Comparison of ENCODE assay signal across 8 cellular contexts in genomic region chr6:26571592-26572296, GRCh38. TPM values are rescaled to one million over a fixed set of nuclear protein-coding genes. Genes with fewer than 3 reads are reported as not detected.
DNase-seq lines count a peak whose midpoint lies in the region; ATAC-seq and TF ChIP-seq lines count a peak whose summit lies in the region.

No MANE protein-coding gene starts in this region.

- TF ChIP-seq CTCF in upper lobe of right lung (IDR thresholded peaks at IDR 0.05): no peak

- peaks cover 16 to 45% (median 32%) of the 10 kb centered on the region in 7 donors for H3K4me1 Mint-ChIP-seq in naive thymus-derived CD4-positive, alpha-beta T cell

- H3K27me3 Mint-ChIP-seq in naive thymus-derived CD4-positive, alpha-beta T cell: peaks cover 0 to 12% (median 0%) of the 10 kb centered on the region in 5 donors

- intact Hi-C loops in naive thymus-derived CD4-positive, alpha-beta T cell (cut with micrococcal nuclease): loop anchor here (1.0 to 10.0 kb wide), 3 partner anchors 17 to 1323 kb away; partner anchors contain the start of gene ABT1 (in 2 of the 2)
- intact Hi-C loops in upper lobe of right lung (cut with DNase I): loop anchor here (10.0 kb wide), 1 partner anchor 237 kb away; no protein-coding TSS in a partner anchor

- CTCF ChIA-PET in naive thymus-derived CD4-positive, alpha-beta T cell (lab: Charles Lee): interaction anchor here (0.6 to 2.6 kb wide), 7 partner anchors 23 to 613 kb away, joined by 3 to 25 read pairs (median 4); no protein-coding TSS in a partner anchor

- H3K4me2 ChIP-seq in BLaER1 treated with 17β-estradiol and CSF1 and Interleukin-3, amounts not matched to agents 10 nM and 100 nM: peak overlapping the region; percentile 45 to 90 (median 69)

- no peaks in the 10 kb centered on the region for H3K36me3 ChIP-seq in BLaER1 treated with 17β-estradiol and CSF1 and Interleukin-3, amounts not matched to agents 10 nM and 100 nM
- no peaks in the 10 kb centered on the region for H3K36me3 ChIP-seq in naive thymus-derived CD4-positive, alpha-beta T cell (ENCODE audit: control insufficient read depth in 2 of 3, insufficient read depth in 3 of 3, low read length in 3 of 3)
- H3K36me3 ChIP-seq in upper lobe of right lung: no peaks in the 10 kb centered on the region

- peak; percentile 81 for DNase-seq in HK-2 (ENCODE audit: unreplicated experiment)
- DNase-seq in NCI-H774 (lab: John Stamatoyannopoulos, UW): peak; percentile 89
- DNase-seq in activated T-cell treated with anti-CD3 and anti-CD28 coated beads for 24 hours (ENCODE audit: low read depth): peak; percentile 55
- DNase-seq in fibroblast of gingiva (ENCODE audit: low read depth): peak; percentile 87
- DNase-seq in naive thymus-derived CD4-positive, alpha-beta T cell: peak; percentile 29 to 74 (median 67)
- DNase-seq in upper lobe of right lung: no peak

- peaks cover 0 to 21% (median 0%) of the 10 kb centered on the region in 11 donors for H3K9me3 Mint-ChIP-seq in naive thymus-derived CD4-positive, alpha-beta T cell

- peaks cover 0 to 6% (median 0%) of the 10 kb centered on the region in 5 donors for H3K36me3 Mint-ChIP-seq in naive thymus-derived CD4-positive, alpha-beta T cell

- H3K27ac ChIP-seq in BLaER1 treated with 17β-estradiol and CSF1 and Interleukin-3, amounts not matched to agents 10 nM and 100 nM: peak overlapping the region in 10 of 11 experiments; percentile 6 to 80 (median 63); a peak in 19 of 22 replicates
- peak overlapping the region; percentile 4 for H3K27ac ChIP-seq in naive thymus-derived CD4-positive, alpha-beta T cell (ENCODE audit: low read depth, low read length)
- H3K27ac ChIP-seq in upper lobe of right lung: peak overlapping the region; percentile 75

- ATAC-seq in naive thymus-derived CD4-positive, alpha-beta T cell: peak; percentile 67
- ATAC-seq in upper lobe of right lung (peak; percentile 70), HG03571 (IDR thresholded peaks at IDR 0.05; ENCODE audit: unreplicated experiment) (no peak)

- H3K9me3 ChIP-seq in BLaER1 treated with 17β-estradiol and CSF1 and Interleukin-3, amounts not matched to agents 10 nM and 100 nM (replicated peaks in 1 of 11): no peaks in the 10 kb centered on the region
- no peaks in the 10 kb centered on the region for H3K9me3 ChIP-seq in naive thymus-derived CD4-positive, alpha-beta T cell (ENCODE audit: control insufficient read depth in 2 of 3, low read length in 3 of 3)
- no peaks in the 10 kb centered on the region for H3K9me3 ChIP-seq in upper lobe of right lung

- peak overlapping the region; percentile 55 to 74 (median 64) for H3K4me3 ChIP-seq in BLaER1 treated with 17β-estradiol and CSF1 and Interleukin-3, amounts not matched to agents 10 nM and 100 nM
- H3K4me3 ChIP-seq in naive thymus-derived CD4-positive, alpha-beta T cell (ENCODE audit: low read length): peak overlapping the region; percentile 57
- H3K4me3 ChIP-seq in upper lobe of right lung: peak overlapping the region; percentile 55

- H3K27ac Mint-ChIP-seq in naive thymus-derived CD4-positive, alpha-beta T cell: peak overlapping the region; percentile 77 to 96 (median 89)

- H3K9ac ChIP-seq in BLaER1 treated with 17β-estradiol and CSF1 and Interleukin-3, amounts not matched to agents 10 nM and 100 nM: peak overlapping the region; percentile 59 to 79 (median 74); a peak in 21 of 22 replicates

- H3K4me3 Mint-ChIP-seq in naive thymus-derived CD4-positive, alpha-beta T cell: peak overlapping the region; percentile 83 to 93 (median 89)

- peaks cover 0 to 37% (median 22%) of the 10 kb centered on the region in 10 experiments; a peak in 15 of 20 replicates for H3K4me1 ChIP-seq in BLaER1 treated with 17β-estradiol and CSF1 and Interleukin-3, amounts not matched to agents 10 nM and 100 nM
- H3K4me1 ChIP-seq in naive thymus-derived CD4-positive, alpha-beta T cell (ENCODE audit: control insufficient read depth in 2 of 2, insufficient read depth in 2 of 2, low read length in 2 of 2): peaks cover 0 to 3% of the 10 kb centered on the region in 2 donors
- no peaks in the 10 kb centered on the region for H3K4me1 ChIP-seq in upper lobe of right lung

- no peaks in the 10 kb centered on the region for H4K20me1 ChIP-seq in BLaER1 treated with 17β-estradiol and CSF1 and Interleukin-3, amounts not matched to agents 10 nM and 100 nM

- POLR2A ChIA-PET in naive thymus-derived CD4-positive, alpha-beta T cell (lab: Charles Lee): interaction anchor here (0.6 to 4.4 kb wide), 9 partner anchors 18 to 528 kb away, joined by 3 to 25 read pairs (median 5); partner anchors contain the start of genes ABT1 and HMGN4

- H3K27me3 ChIP-seq in BLaER1 treated with 17β-estradiol and CSF1 and Interleukin-3, amounts not matched to agents 10 nM and 100 nM: no peaks in the 10 kb centered on the region
- H3K27me3 ChIP-seq in naive thymus-derived CD4-positive, alpha-beta T cell (ENCODE audit: control insufficient read depth in 2 of 2, insufficient read depth in 2 of 2, low read length in 2 of 2): no peaks in the 10 kb centered on the region
- peaks cover 13% of the 10 kb centered on the region for H3K27me3 ChIP-seq in upper lobe of right lung

RNA-seq across cellular contexts. Expression of gene ABT1, which starts 25.0 kb away (rescaled TPM):
- total RNA-seq in naive thymus-derived CD4-positive, alpha-beta T cell: 10 to 100 TPM; 23.3 to 37.5 (median 35.0) TPM
- 10 to 100 TPM; 39.4 to 44.8 TPM for polyA plus RNA-seq in naive thymus-derived CD4-positive, alpha-beta T cell
- total RNA-seq in upper lobe of right lung: 14.4 TPM

RNA-seq across cellular contexts. Expression of gene HMGN4, which starts 33.6 kb away (rescaled TPM):
- total RNA-seq in naive thymus-derived CD4-positive, alpha-beta T cell: 10 to 100 TPM; 37.6 to 96.0 (median 81.7) TPM
- 100 to 1,000 TPM; 122 to 154 TPM for polyA plus RNA-seq in naive thymus-derived CD4-positive, alpha-beta T cell
- 45.8 TPM for total RNA-seq in upper lobe of right lung

Comparison
In these comparisons a context has a peak if more than half of its experiments do, and no peak if none do; other contexts are left out.
1. H3K27ac ChIP-seq: peak in every context shown above with its lines; median percentile 75 in upper lobe of right lung; 63 in BLaER1 treated with 17β-estradiol and CSF1 and Interleukin-3, amounts not matched to agents 10 nM and 100 nM; 4 in naive thymus-derived CD4-positive, alpha-beta T cell.